In genomic region chr9:130919559-130920145, GRCh38 we compare ENCODE assay signal across 2 cellular contexts.
TF ChIP-seq lines count a peak whose summit lies in the region.

No MANE protein-coding gene starts in this region.

TF ChIP-seq in HEK293, 187 proteins besides CTCF, POLR2A, EP300 and RAD21:
- TF ChIP-seq ZNF529 (tag by site-specific recombination; IDR thresholded peaks at IDR 0.05; ENCODE audit: insufficient replicate concordance) (no peak), ZNF658 (tag by site-specific recombination; IDR thresholded peaks at IDR 0.05) (no peak), ZFHX2 (tag by site-specific recombination; conservative IDR thresholded peaks at IDR 0.05) (peak; percentile 54), EGR2 (tag by site-specific recombination; IDR thresholded peaks at IDR 0.05; ENCODE audit: low read depth) (peak; percentile 47; the same call in 1 of the 2 replicates)

TF ChIP-seq in H1, 55 proteins besides CTCF, POLR2A, EP300 and RAD21:
- no peak for TF ChIP-seq ZNF274 (IDR thresholded peaks at IDR 0.05; ENCODE audit: borderline replicate concordance, extremely low read depth, low read length)
- TF ChIP-seq USF2 (IDR thresholded peaks at IDR 0.05; ENCODE audit: low read length) = no peak
- TF ChIP-seq SAP30 (IDR thresholded peaks at IDR 0.05; ENCODE audit: insufficient read depth, insufficient replicate concordance, low read length) = no peak
- no peak for TF ChIP-seq KDM1A (IDR thresholded peaks at IDR 0.05; ENCODE audit: borderline replicate concordance, low read length)
- no peak for TF ChIP-seq YY1 (IDR thresholded peaks at IDR 0.05; ENCODE audit: low read depth, low read length)
- no peak for TF ChIP-seq TAF7 (optimal IDR thresholded peaks at IDR 0.05; ENCODE audit: borderline replicate concordance, low read depth, low read length)
- no peak for TF ChIP-seq SP4 (IDR thresholded peaks at IDR 0.05; ENCODE audit: low read length)
- TF ChIP-seq POLR2AphosphoS5 (IDR thresholded peaks at IDR 0.05; ENCODE audit: low read depth, low read length) = no peak
- no peak for TF ChIP-seq ASH2L (IDR thresholded peaks at IDR 0.05; ENCODE audit: low read length)
- no peak for TF ChIP-seq SRF (IDR thresholded peaks at IDR 0.05; ENCODE audit: low read depth, low read length)
- TF ChIP-seq CBX5 (IDR thresholded peaks at IDR 0.05; ENCODE audit: low read depth, low read length) = no peak
